Comparison of ENCODE assay signal across 12 cellular contexts in genomic region chrX:13489451-13489850, GRCh38.
DNase-seq lines count a peak whose midpoint lies in the region; ATAC-seq, FAIRE-seq and TF ChIP-seq lines count a peak whose summit lies in the region.
"Had no signal": no experiment of that assay in that cellular context is flagged by ENCODE, and none has a peak within 500 bp of the region (broad histone marks: within the 10 kb centered on the region; RNA-seq: fewer than 3 reads in every experiment).

No MANE protein-coding gene starts in this region.

- H3K4me3 ChIP-seq in GM23248 (no peak overlapping the region), body of pancreas (no peak overlapping the region), small intestine (ENCODE audit: low read depth in 1 of 2, low read length in 2 of 2) (no peak overlapping the region)

- H3K36me3 ChIP-seq in GM23248 (ENCODE audit: low read depth), result no peaks in the 10 kb centered on the region
- H3K36me3 ChIP-seq in body of pancreas (replicated peaks in 1 of 2; ENCODE audit: insufficient read depth in 1 of 2, low read depth in 2 of 2), result no peaks in the 10 kb centered on the region
- no peaks in the 10 kb centered on the region for H3K36me3 ChIP-seq in small intestine (ENCODE audit: control insufficient read depth in 2 of 2, insufficient read depth in 2 of 2, low read length in 2 of 2)

- peaks cover 29% of the 10 kb centered on the region for H3F3A ChIP-seq in GM23248 (ENCODE audit: insufficient read depth)

- peak overlapping the region; percentile 78 for H3K9ac ChIP-seq in GM23248

- no peaks in the 10 kb centered on the region for H3K9me2 ChIP-seq in GM23248 (ENCODE audit: insufficient read depth)

- no peak for TF ChIP-seq POLR2A in body of pancreas (IDR thresholded peaks at IDR 0.05)

- in situ Hi-C loops in GM23248 (cut with MboI), result no loop called here

- FAIRE-seq in small intestine (lab: Jason Lieb, UNC), result no peak
- FAIRE-seq: GM18507 had no signal

- peak overlapping the region; percentile 53 for H3K4me2 ChIP-seq in GM23248 (ENCODE audit: unreplicated experiment)

- H3K27ac ChIP-seq in GM23248, result peak overlapping the region; percentile 98
- H3K27ac ChIP-seq in body of pancreas, result no peak overlapping the region
- H3K27ac ChIP-seq in small intestine (ENCODE audit: low read depth in 1 of 2, low read length in 1 of 2), result no peak overlapping the region
- H3K27ac ChIP-seq: VCaP had no signal

- H3K27me3 ChIP-seq in GM23248 (replicated peaks; ENCODE audit: insufficient read depth) (no peaks in the 10 kb centered on the region), body of pancreas (no peaks in the 10 kb centered on the region), small intestine (ENCODE audit: control insufficient read depth in 2 of 2, insufficient read depth in 2 of 2, low read length in 2 of 2) (no peaks in the 10 kb centered on the region)

- no peak for ATAC-seq in body of pancreas
- peak in 1 of 2 donors; percentile 41 for ATAC-seq in left cardiac atrium
- no peak for ATAC-seq in HG02678 (IDR thresholded peaks at IDR 0.05; ENCODE audit: unreplicated experiment)
- ATAC-seq in GM21367 (IDR thresholded peaks at IDR 0.05; ENCODE audit: unreplicated experiment), result no peak

- peak; percentile 82 for DNase-seq in GM23248
- DNase-seq in body of pancreas, result peak in 3 of 4 donors; percentile 28 to 48 (median 33)
- peak; percentile 63 for DNase-seq in left cardiac atrium
- peak; percentile 49 for DNase-seq in small intestine
- no peak for DNase-seq in activated CD4-positive, alpha-beta T cell treated with anti-CD3 and anti-CD28 coated beads for 1 hour
- no peak for DNase-seq in GM19240 (ENCODE audit: insufficient read length, low spot score)
- DNase-seq: COR-L47; effector CD4-positive, alpha-beta T cell had no signal

- no peaks in the 10 kb centered on the region for H3K9me3 ChIP-seq in GM23248 (ENCODE audit: low read depth)
- H3K9me3 ChIP-seq in body of pancreas, result no peaks in the 10 kb centered on the region
- no peaks in the 10 kb centered on the region for H3K9me3 ChIP-seq in small intestine (ENCODE audit: control insufficient read depth, low read depth)

- H2AFZ ChIP-seq in GM23248, result 0 out of 2 replicates have a peak overlapping the region, but pooled peaks have one; percentile 45

- no peak for TF ChIP-seq CTCF in body of pancreas (IDR thresholded peaks at IDR 0.05)

- H4K20me1 ChIP-seq in GM23248 (ENCODE audit: insufficient read depth), result no peaks in the 10 kb centered on the region

- intact Hi-C loops in body of pancreas (cut with DNase I) (loop anchor here (10.0 kb wide), 1 partner anchor 525 kb away; no protein-coding TSS in a partner anchor), left cardiac atrium (cut with DNase I) (loop anchor here (2.0 to 10.0 kb wide), 5 partner anchors 125 to 675 kb away; partner anchors contain the start of gene TMSB4X (in 1 of the 2))

- peaks cover 37% of the 10 kb centered on the region for H3K4me1 ChIP-seq in GM23248 (ENCODE audit: insufficient read depth)
- H3K4me1 ChIP-seq in body of pancreas, result peaks cover 13% of the 10 kb centered on the region
- peaks cover 0 to 3% of the 10 kb centered on the region in 2 donors for H3K4me1 ChIP-seq in small intestine (ENCODE audit: control insufficient read depth in 2 of 2, insufficient read depth in 1 of 2, low read depth in 1 of 2, low read length in 1 of 2)

- no peaks in the 10 kb centered on the region for H3K79me2 ChIP-seq in GM23248 (ENCODE audit: insufficient read depth)

- WGBS in GM23248 (ENCODE audit: low coverage in 1 of 2, low lambda C conversion rate in 2 of 2, missing lambda C conversion rate in 2 of 2), 2 experiments, result 17 to 22% methylated on average over 5 of the region's 5 CpGs
- 45% methylated on average over 5 of the region's 5 CpGs for WGBS in body of pancreas, 2 donors
- 28 to 52% (median 43%) methylated on average over 5 of the region's 5 CpGs for WGBS in small intestine, 3 donors

Comparison
In these comparisons a context has a peak if more than half of its experiments do, and no peak if none do; other contexts are left out.
1. DNase-seq: peak in GM23248 (single experiment), body of pancreas (3 of 4), left cardiac atrium (single experiment) and small intestine (single experiment); none in activated CD4-positive, alpha-beta T cell treated with anti-CD3 and anti-CD28 coated beads for 1 hour (single experiment) and GM19240 (single experiment).